ENCODE assay signal across 18 cellular contexts in genomic region chr17:15909481-15909991, GRCh38. TPM values are rescaled to one million over a fixed set of nuclear protein-coding genes. Genes with fewer than 3 reads are reported as not detected.
DNase-seq lines count a peak whose midpoint lies in the region; ATAC-seq and TF ChIP-seq lines count a peak whose summit lies in the region.
"Had no signal": no experiment of that assay in that cellular context is flagged by ENCODE, and none has a peak within 500 bp of the region (broad histone marks: within the 10 kb centered on the region; RNA-seq: fewer than 3 reads in every experiment).

No MANE protein-coding gene starts in this region.

- no TSS peak for BruUV-seq in PC-9 (replicated peaks; lab: Mats Ljungman, UMichigan)

- H2AFZ ChIP-seq in PC-9, result no peak overlapping the region
- H2AFZ ChIP-seq in hepatocyte, result no peak overlapping the region

- WGBS in hepatocyte (ENCODE audit: low lambda C conversion rate, missing lambda C conversion rate), result 84% methylated on average over 9 of the region's 9 CpGs

- H3K27me3 ChIP-seq in PC-9 (ENCODE audit: insufficient read depth, low read depth) (no peaks in the 10 kb centered on the region), hepatocyte (no peaks in the 10 kb centered on the region)

- H3K79me2 ChIP-seq in PC-9 (ENCODE audit: low read depth), result no peaks in the 10 kb centered on the region
- no peaks in the 10 kb centered on the region for H3K79me2 ChIP-seq in hepatocyte

- no peaks in the 10 kb centered on the region for H3K9me2 ChIP-seq in PC-9 (ENCODE audit: insufficient read depth)
- no peaks in the 10 kb centered on the region for H3K9me2 ChIP-seq in hepatocyte (replicated peaks; ENCODE audit: insufficient read depth)

- H3K4me2 ChIP-seq in PC-9 (no peak overlapping the region), hepatocyte (no peak overlapping the region)

- DNase-seq in Caki2 (ENCODE audit: low read depth) (peak; percentile 5), PC-9 (no peak), fibroblast of villous mesenchyme (ENCODE audit: low read depth) (peak; percentile 41), omental fat pad (ENCODE audit: low spot score) (no peak), NCI-H2171 (lab: John Stamatoyannopoulos, UW) (no peak), hepatocyte (ENCODE audit: low spot score) (no peak), NCI-H1105 treated with DMSO at 0.1 percent for 48 hours (lab: John Stamatoyannopoulos, UW) (no peak)
- DNase-seq: amygdala; CD8-positive, alpha-beta memory T cell; MV-4-11; naive thymus-derived CD4-positive, alpha-beta T cell; NCI-H1930; NCI-H446; T-helper 17 cell had no signal

- ATAC-seq in omental fat pad (ENCODE audit: low FRiP score) (peak; percentile 16), HG02885 (IDR thresholded peaks at IDR 0.05; ENCODE audit: poor library complexity, unreplicated experiment) (no peak)
- ATAC-seq: activated CD4-positive, CD25-positive, alpha-beta regulatory T cell treated with anti-CD3 and anti-CD28 coated beads, Interleukin-2, amount 50 U/mL, for 24 hours; activated T-helper 17 cell treated with anti-CD3 and anti-CD28 coated beads, Interleukin-2, amount 50 U/mL, for 72 hours; naive thymus-derived CD4-positive, alpha-beta T cell; T-helper 17 cell had no signal

- H3K9me3 ChIP-seq in PC-9 (ENCODE audit: insufficient read depth, low read depth), result no peaks in the 10 kb centered on the region
- H3K9me3 ChIP-seq in hepatocyte (ENCODE audit: low read depth), result no peaks in the 10 kb centered on the region

- intact Hi-C loops in PC-9 (cut with micrococcal nuclease; ENCODE audit: unreplicated experiment), result no loop called here

- H3K27ac ChIP-seq in PC-9, result 0 out of 2 replicates have a peak overlapping the region, but pooled peaks have one; percentile 12
- H3K27ac ChIP-seq in hepatocyte, result no peak overlapping the region

- H3F3A ChIP-seq in PC-9 (ENCODE audit: insufficient read depth, low read depth), result peaks cover 18% of the 10 kb centered on the region

- POLR2A ChIA-PET in PC-9 (lab: Charles Lee; ENCODE audit: unreplicated experiment), result no interaction called here

- CTCF ChIA-PET in PC-9 (lab: Charles Lee), result no interaction called here

- H3K4me1 ChIP-seq in PC-9 (replicated peaks; ENCODE audit: insufficient read depth) (peaks cover 38% of the 10 kb centered on the region), hepatocyte (ENCODE audit: insufficient read depth) (no peaks in the 10 kb centered on the region)

- no peaks in the 10 kb centered on the region for H4K20me1 ChIP-seq in PC-9 (ENCODE audit: insufficient read depth)
- H4K20me1 ChIP-seq in hepatocyte (ENCODE audit: insufficient read depth, poor library complexity, severe bottlenecking), result no peaks in the 10 kb centered on the region

- TF ChIP-seq CTCF in PC-9 (conservative IDR thresholded peaks at IDR 0.05) (no peak), fibroblast of villous mesenchyme (IDR thresholded peaks at IDR 0.05; ENCODE audit: insufficient read depth, low read depth, low read length) (no peak), omental fat pad (IDR thresholded peaks at IDR 0.05) (no peak), hepatocyte (IDR thresholded peaks at IDR 0.05; ENCODE audit: poor library complexity) (no peak)

- H3K36me3 ChIP-seq in PC-9 (ENCODE audit: low read depth) (no peaks in the 10 kb centered on the region), hepatocyte (replicated peaks; ENCODE audit: insufficient read depth, low read depth) (no peaks in the 10 kb centered on the region)

- H3K4me3 ChIP-seq in PC-9, result no peak overlapping the region
- no peak overlapping the region for H3K4me3 ChIP-seq in fibroblast of villous mesenchyme (ENCODE audit: low read depth, low read length)
- no peak overlapping the region for H3K4me3 ChIP-seq in hepatocyte
- H3K4me3 ChIP-seq: lung had no signal

- in situ Hi-C loops in Caki2 (cut with HindIII; ENCODE audit: low pct_unique_long_range_greater_than_20kb, low sequenced_read_pairs), result no loop called here

RNA-seq across cellular contexts. Expression of gene ADORA2B, which starts 35.4 kb away (rescaled TPM):
- total RNA-seq in Caki2 (2014; rRNA removed; shearing (Covaris generic); ENCODE audit: low replicate concordance), result 57.2 and 60.0 TPM in 2 replicates
- total RNA-seq in PC-9 (2021), result 32.6 and 42.7 TPM in 2 replicates
- total RNA-seq in fibroblast of villous mesenchyme, result 14.8 and 50.5 TPM in 2 replicates
- total RNA-seq in omental fat pad, result 1 to 10 TPM in 2 of 4 donors, under 1 TPM in 1, not detected in 1; 0.82 to 5.6 (median 2.1) TPM
- 9.2 and 11.4 TPM in 2 replicates for total RNA-seq in hepatocyte
- 11.7 and 15.4 TPM in 2 replicates for polyA plus RNA-seq in hepatocyte

Comparison
In these comparisons a context has a peak if more than half of its experiments do, and no peak if none do; other contexts are left out.
1. DNase-seq: peak in Caki2 (single experiment) and fibroblast of villous mesenchyme (single experiment); none in PC-9 (0 of 2), omental fat pad (single experiment), NCI-H2171 (single experiment), hepatocyte (single experiment) and NCI-H1105 treated with DMSO at 0.1 percent for 48 hours (single experiment).